Comparison of ENCODE assay signal across 29 cellular contexts in genomic region chr17:33366998-33367397, GRCh38.
"Had no signal": no experiment of that assay in that cellular context is flagged by ENCODE, and none has a peak within 500 bp of the region (broad histone marks: within the 10 kb centered on the region; RNA-seq: fewer than 3 reads in every experiment).

No MANE protein-coding gene starts in this region.

- H3K9ac ChIP-seq: SK-N-SH had no signal

- H3K4me3 ChIP-seq: ascending aorta, cardiac muscle cell, Peyer's patch, SJSA1 had no signal

- H3K36me3 ChIP-seq: ascending aorta, cardiac muscle cell, Peyer's patch, SJSA1 had no signal

- H3K27ac ChIP-seq: ascending aorta, cardiac muscle cell, Peyer's patch, SJSA1 had no signal

- DNase-seq: activated CD4-positive, alpha-beta T cell treated with anti-CD3 and anti-CD28 coated beads, Interleukin-2, amount 10 ng/mL, durations not matched to agents 24 days and 14 days; activated CD4-positive, alpha-beta T cell treated with anti-CD3 and anti-CD28 coated beads, Interleukin-2, amount 50 U/mL, for 4 hours; activated CD8-positive, alpha-beta T cell treated with anti-CD3 and anti-CD28 coated beads for 36 hours; activated effector memory CD4-positive, alpha-beta T cell treated with anti-CD3 and anti-CD28 coated beads, Interleukin-2, amount 50 U/mL, for 16 hours; activated naive CD4-positive, alpha-beta T cell; activated naive CD4-positive, alpha-beta T cell treated with anti-CD3 and anti-CD28 coated beads, Interleukin-2, amount 50 U/mL, for 16 hours; activated naive CD8-positive, alpha-beta T cell treated with anti-CD3 and anti-CD28 coated beads for 36 hours; activated T-cell treated with anti-CD3 and anti-CD28 coated beads, Interleukin-2, amount 50 U/mL, for 1 hour; activated T-cell treated with anti-CD3 and anti-CD28 coated beads, Interleukin-2, amount 50 U/mL, for 72 hours; amygdala; NCI-H1092 treated with DMSO at 0.1 percent for 48 hours; NCI-H146; NCI-H1930; NCI-H2081 treated with DMSO at 0.1 percent for 48 hours; NCI-H226; NCI-H446 treated with DMSO at 0.1 percent for 48 hours; NCI-H524; NCI-H69; NCI-H82; PC-3; Peyer's patch; RPMI8226; SHP77 treated with DMSO at 0.1 percent for 48 hours; SK-N-SH had no signal

- FAIRE-seq: TTC549 had no signal

- H3K27me3 ChIP-seq: ascending aorta, cardiac muscle cell, Peyer's patch, SJSA1 had no signal

- H3K4me2 ChIP-seq: SK-N-SH had no signal

- H3K4me1 ChIP-seq: ascending aorta, Peyer's patch, SJSA1 had no signal

- ATAC-seq: activated CD8-positive, alpha-beta T cell treated with anti-CD3 and anti-CD28 coated beads for 36 hours; activated T-cell treated with anti-CD3 and anti-CD28 coated beads, Interleukin-2, amount 50 U/mL, for 72 hours; activated T-helper 17 cell treated with anti-CD3 and anti-CD28 coated beads, Interleukin-2, amount 50 U/mL, for 72 hours; PC-3 had no signal

- H3K9me3 ChIP-seq: ascending aorta, Peyer's patch, SJSA1, SK-N-SH had no signal
